17 cellular contexts compared by ENCODE assay signal in genomic region chr5:81855576-81855975, GRCh38.
A peak's percentile ranks its signal among the peaks of the same experiment; 100 is the strongest.
DNase-seq lines count a peak whose midpoint lies in the region; ATAC-seq and TF ChIP-seq lines count a peak whose summit lies in the region.
"Had no signal": no experiment of that assay in that cellular context is flagged by ENCODE, and none has a peak within 500 bp of the region (broad histone marks: within the 10 kb centered on the region; RNA-seq: fewer than 3 reads in every experiment).

No MANE protein-coding gene starts in this region.

- TF ChIP-seq CTCF in heart right ventricle (IDR thresholded peaks at IDR 0.05) (no peak), ascending aorta (IDR thresholded peaks at IDR 0.05) (no peak), fibroblast of the aortic adventitia (IDR thresholded peaks at IDR 0.05; ENCODE audit: insufficient read depth, low read length) (no peak), tibial nerve (IDR thresholded peaks at IDR 0.05) (no peak)

- no peak overlapping the region for H3K4me3 ChIP-seq in heart right ventricle
- peak overlapping the region in 1 of 2 donors; percentile 11 for H3K4me3 ChIP-seq in ascending aorta
- no peak overlapping the region for H3K4me3 ChIP-seq in fibroblast of the aortic adventitia (ENCODE audit: low read depth, low read length)
- no peak overlapping the region for H3K4me3 ChIP-seq in tibial nerve
- H3K4me3 ChIP-seq: ovary, Peyer's patch, spleen had no signal

- no peaks in the 10 kb centered on the region for H3K36me3 ChIP-seq in heart right ventricle
- H3K36me3 ChIP-seq in ascending aorta = no peaks in the 10 kb centered on the region
- no peaks in the 10 kb centered on the region for H3K36me3 ChIP-seq in tibial nerve
- H3K36me3 ChIP-seq: ovary, Peyer's patch, spleen had no signal

- peaks cover 6 to 65% (median 38%) of the 10 kb centered on the region in 9 donors for H3K4me1 ChIP-seq in heart right ventricle
- peaks cover 5 to 24% of the 10 kb centered on the region in 2 donors for H3K4me1 ChIP-seq in ascending aorta
- peaks cover 0 to 66% (median 15%) of the 10 kb centered on the region in 4 donors for H3K4me1 ChIP-seq in tibial nerve

- ATAC-seq in heart right ventricle (no peak), left cardiac atrium (no peak), GM19023 (IDR thresholded peaks at IDR 0.05; ENCODE audit: unreplicated experiment) (no peak)
- ATAC-seq: activated T-cell treated with anti-CD3 and anti-CD28 coated beads, Interleukin-2, amount 50 U/mL, for 72 hours; stimulated activated naive CD8-positive, alpha-beta T cell treated with anti-CD3 and anti-CD28 coated beads, Interleukin-15, Interleukin-2, amounts not matched to agents 100 U/mL and 50 U/mL, for 24 hours had no signal

- intact Hi-C loops in heart right ventricle (cut with DNase I) = loop anchor here in 8 of 10 donors (10.0 kb wide), 4 partner anchors 119 to 431 kb away; partner anchors contain the start of gene ATG10 (in 2 of the 8)
- intact Hi-C loops in left cardiac atrium (cut with DNase I) = loop anchor here in 1 of 2 donors (5.0 to 10.0 kb wide), 2 partner anchors 348 to 431 kb away; no protein-coding TSS in a partner anchor
- intact Hi-C loops in ascending aorta (cut with DNase I) = loop anchor here (2.0 kb wide), 1 partner anchor 349 kb away; no protein-coding TSS in a partner anchor

- no peak for TF ChIP-seq EP300 in tibial nerve (IDR thresholded peaks at IDR 0.05)

- DNase-seq in heart right ventricle = no peak
- no peak for DNase-seq in left cardiac atrium
- no peak for DNase-seq in ascending aorta (ENCODE audit: low spot score in 2 of 2)
- DNase-seq in fibroblast of the aortic adventitia (ENCODE audit: low read depth) = peak; percentile 19
- DNase-seq in tibial nerve (ENCODE audit: low spot score in 2 of 2) = no peak
- no peak for DNase-seq in NCI-H1417 treated with DMSO at 0.1 percent for 48 hours (lab: John Stamatoyannopoulos, UW)
- DNase-seq in inferior parietal cortex (ENCODE audit: extremely low spot score) = no peak
- DNase-seq: activated CD4-positive, alpha-beta memory T cell treated with anti-CD3 and anti-CD28 coated beads for 36 hours; activated T-cell treated with anti-CD3 and anti-CD28 coated beads, Interleukin-2, amount 50 U/mL, for 72 hours; GDM1; NCI-H1436 treated with DMSO at 0.1 percent for 48 hours; NCI-H524 treated with DMSO at 0.1 percent for 48 hours; ovary; Peyer's patch; spleen; stimulated activated naive CD8-positive, alpha-beta T cell treated with anti-CD3 and anti-CD28 coated beads, Interleukin-15, Interleukin-2, amounts not matched to agents 100 U/mL and 50 U/mL, for 24 hours had no signal

- no peak for TF ChIP-seq POLR2A in tibial nerve (IDR thresholded peaks at IDR 0.05)

- H3K27me3 ChIP-seq in heart right ventricle = no peaks in the 10 kb centered on the region
- no peaks in the 10 kb centered on the region for H3K27me3 ChIP-seq in ascending aorta
- no peaks in the 10 kb centered on the region for H3K27me3 ChIP-seq in tibial nerve
- H3K27me3 ChIP-seq: ovary, Peyer's patch, spleen had no signal

- H3K27ac ChIP-seq in heart right ventricle (peak overlapping the region in 7 of 10 donors; percentile 6 to 85 (median 80)), ascending aorta (peak overlapping the region; percentile 71 to 90), tibial nerve (peak overlapping the region in 3 of 4 donors; percentile 46 to 93 (median 61))
- H3K27ac ChIP-seq: Peyer's patch, spleen had no signal

- WGBS in heart right ventricle, 2 donors = 56 to 61% methylated on average over 2 of the region's 2 CpGs
- 42% methylated on average over 2 of the region's 2 CpGs for WGBS in tibial nerve, 2 donors

- H3K9me3 ChIP-seq in heart right ventricle (no peaks in the 10 kb centered on the region), ascending aorta (no peaks in the 10 kb centered on the region), tibial nerve (no peaks in the 10 kb centered on the region)
- H3K9me3 ChIP-seq: ovary, Peyer's patch, spleen had no signal
